Comparison of ENCODE assay signal across 29 cellular contexts in the genomic region with DNA sequence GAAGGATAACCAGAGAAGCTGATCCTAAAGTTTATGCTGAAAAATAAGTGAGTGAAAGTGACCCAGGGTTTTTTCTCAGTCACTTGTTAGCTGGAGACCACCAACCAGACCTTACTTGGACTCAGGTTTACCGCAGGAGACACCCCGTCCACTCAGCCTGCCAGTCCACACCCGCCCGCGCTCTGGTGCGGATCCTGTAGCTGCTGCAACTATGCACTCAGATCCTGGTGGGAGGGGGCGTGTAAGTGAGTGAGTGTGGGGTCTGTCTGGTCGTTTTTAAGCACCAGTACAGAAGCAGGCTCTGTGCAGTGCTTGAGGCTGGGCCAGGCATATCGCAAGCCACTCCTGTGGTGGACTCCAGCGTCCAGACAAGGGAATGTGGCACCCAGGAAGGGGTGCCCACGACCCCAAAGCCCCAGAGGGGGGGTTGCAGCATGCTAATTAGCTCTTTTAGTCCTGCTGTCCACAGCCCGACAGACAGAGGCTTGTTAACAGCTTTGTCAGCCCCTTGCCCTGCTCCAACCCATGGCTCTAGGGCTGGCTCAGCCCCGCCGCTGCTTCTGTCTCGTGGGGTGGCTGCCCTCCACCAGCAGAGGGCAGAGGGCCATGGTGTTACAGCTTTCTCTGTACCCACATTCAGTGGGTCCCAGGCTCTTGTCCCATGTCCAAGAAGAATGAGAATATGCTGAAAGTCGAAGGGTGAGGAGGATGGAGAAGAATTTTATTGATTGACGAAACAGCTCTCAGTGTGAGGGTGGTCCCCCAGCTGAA. TPM values are rescaled to one million over a fixed set of nuclear protein-coding genes. Genes with fewer than 3 reads are reported as not detected.
A peak's percentile ranks its signal among the peaks of the same experiment; 100 is the strongest.
DNase-seq lines count a peak whose midpoint lies in the region; ATAC-seq, FAIRE-seq and TF ChIP-seq lines count a peak whose summit lies in the region.
"Had no signal": no experiment of that assay in that cellular context is flagged by ENCODE, and none has a peak within 500 bp of the region (broad histone marks: within the 10 kb centered on the region; RNA-seq: fewer than 3 reads in every experiment).

No MANE protein-coding gene starts in this region.

- DNase-seq in A549 (ENCODE audit: low read depth in 1 of 2, low spot score in 1 of 2) = no peak
- DNase-seq in H9 = peak; percentile 76
- peak; percentile 3 for DNase-seq in RPMI8226
- DNase-seq in kidney = peak; percentile 52
- DNase-seq in KG1 (lab: John Stamatoyannopoulos, UW) = no peak
- no peak for DNase-seq in GM19239 (ENCODE audit: insufficient read length, low spot score)
- DNase-seq in PC-3 = no peak
- DNase-seq in NCI-H1436 treated with DMSO at 0.1 percent for 48 hours (lab: John Stamatoyannopoulos, UW) = no peak
- DNase-seq: 8988T; Calu3; GM23248; MV-4-11; NCI-H1694; NCI-H2029 treated with DMSO at 0.1 percent for 48 hours; NCI-H446 treated with DMSO at 0.1 percent for 48 hours; NCI-H526; NCI-H82; NK-92 treated with Interleukin-12 subunit alpha and Interleukin-12 subunit beta, amount 100 ng/mL, for 24 hours; SHP77; T-cell had no signal

- H3K4me1 Mint-ChIP-seq in H9 = peaks cover 19 to 21% of the 10 kb centered on the region in 2 experiments
- H3K4me1 Mint-ChIP-seq: T-cell had no signal

- H3K9me3 Mint-ChIP-seq in H9 = peaks cover 69 to 83% of the 10 kb centered on the region in 2 experiments

- no peak overlapping the region for H3K4me2 ChIP-seq in A549
- no peak overlapping the region for H3K4me2 ChIP-seq in H9 (ENCODE audit: insufficient read depth, insufficient read length, low read length)
- no peak overlapping the region for H3K4me2 ChIP-seq in PC-3 (ENCODE audit: low read length)

- H2BK12ac ChIP-seq in H9 (ENCODE audit: insufficient read length, low read depth, low read length) = no peak overlapping the region

- H3K79me1 ChIP-seq in H9 (ENCODE audit: insufficient read depth, low read depth, low read length, poor library complexity, severe bottlenecking) = no peaks in the 10 kb centered on the region

- intact Hi-C loops in kidney (cut with DNase I) = no loop called here
- intact Hi-C loops in PC-3 (cut with micrococcal nuclease) = no loop called here

- no peak for TF ChIP-seq RAD21 in A549 (conservative IDR thresholded peaks at IDR 0.05 in 1 of 2, IDR thresholded peaks at IDR 0.05 in 1 of 2)

- no peak overlapping the region for H3K23ac ChIP-seq in H9 (ENCODE audit: insufficient read length, low read depth, low read length)

- H3K36me3 Mint-ChIP-seq in H9 (ENCODE audit: insufficient read depth in 1 of 3, low read depth in 3 of 3) = peaks cover 54 to 86% (median 56%) of the 10 kb centered on the region in 3 experiments
- H3K36me3 Mint-ChIP-seq: T-cell had no signal

- no peak overlapping the region for H4K91ac ChIP-seq in H9 (ENCODE audit: insufficient read length, low read depth, low read length)

- no peak overlapping the region for H3K18ac ChIP-seq in H9 (ENCODE audit: insufficient read length, low read depth, low read length)

- ATAC-seq in A549 (no peak), PC-3 (no peak)
- ATAC-seq: HCT116, K562, T-cell had no signal

- CTCF ChIA-PET in A549 (lab: Yijun Ruan, JAX) = no interaction called here
- CTCF ChIA-PET in PC-3 (lab: Charles Lee) = no interaction called here

- H3K79me2 ChIP-seq in H9 (ENCODE audit: insufficient read depth, low read length) (no peaks in the 10 kb centered on the region), PC-3 (ENCODE audit: low read length) (no peaks in the 10 kb centered on the region)

- no peak overlapping the region for H2BK15ac ChIP-seq in H9 (ENCODE audit: low read depth, low read length)

- no peak for TF ChIP-seq CTCF in A549 (IDR thresholded peaks at IDR 0.05)
- TF ChIP-seq CTCF in H9 (conservative IDR thresholded peaks at IDR 0.05) = no peak
- TF ChIP-seq CTCF in kidney (IDR thresholded peaks at IDR 0.05; ENCODE audit: borderline replicate concordance, extremely low read depth, insufficient read depth) = no peak
- no peak for TF ChIP-seq CTCF in PC-3 (conservative IDR thresholded peaks at IDR 0.05; ENCODE audit: low read depth, low read length)

- H3F3A ChIP-seq in PC-3 (ENCODE audit: low read length, unreplicated experiment) = no peaks in the 10 kb centered on the region

- H2AK5ac ChIP-seq in H9 (ENCODE audit: insufficient read length, low read length) = no peak overlapping the region

- H3K4ac ChIP-seq in H9 (ENCODE audit: low read depth, low read length) = no peak overlapping the region

- no peak overlapping the region for H2BK20ac ChIP-seq in H9 (ENCODE audit: low read depth, low read length, poor library complexity, severe bottlenecking)

- H3K27me3 Mint-ChIP-seq in H9 (ENCODE audit: low read depth) = peaks cover 4% of the 10 kb centered on the region
- H3K27me3 Mint-ChIP-seq: T-cell had no signal

- TF ChIP-seq POLR2A in A549 (IDR thresholded peaks at IDR 0.05; ENCODE audit: low read length) = no peak

- H3K9me2 ChIP-seq in PC-3 (replicated peaks; ENCODE audit: low read length) = no peaks in the 10 kb centered on the region

- H3K4me1 ChIP-seq in A549 = no peaks in the 10 kb centered on the region
- no peaks in the 10 kb centered on the region for H3K4me1 ChIP-seq in H9 (ENCODE audit: insufficient read depth, low read length)
- no peaks in the 10 kb centered on the region for H3K4me1 ChIP-seq in kidney (ENCODE audit: control insufficient read depth in 1 of 2, insufficient read depth in 1 of 2, low read depth in 1 of 2, low read length in 2 of 2)
- no peaks in the 10 kb centered on the region for H3K4me1 ChIP-seq in PC-3 (ENCODE audit: insufficient read depth, low read length)

- H2BK120ac ChIP-seq in H9 (ENCODE audit: low read depth, low read length, poor library complexity, severe bottlenecking) = no peak overlapping the region

- H2BK5ac ChIP-seq in H9 (ENCODE audit: insufficient read length, low read length) = no peak overlapping the region

- H3T11ph ChIP-seq in H9 (ENCODE audit: low read length) = no peak overlapping the region

- no peaks in the 10 kb centered on the region for H3K36me3 ChIP-seq in kidney (ENCODE audit: control insufficient read depth in 1 of 2, insufficient read depth in 2 of 2, low read length in 2 of 2)
- H3K36me3 ChIP-seq in PC-3 (ENCODE audit: low read depth, low read length) = no peaks in the 10 kb centered on the region

- H3K23me2 ChIP-seq in H9 (ENCODE audit: insufficient read length, low read depth, low read length, poor library complexity, severe bottlenecking) = no peaks in the 10 kb centered on the region

- H3K27ac ChIP-seq in A549 (no peak overlapping the region), H9 (ENCODE audit: insufficient read length, low read depth, low read length) (no peak overlapping the region), kidney (ENCODE audit: low read depth in 2 of 2, low read length in 2 of 2) (no peak overlapping the region), PC-3 (ENCODE audit: low read length) (no peak overlapping the region)
- H3K27ac ChIP-seq: GM23248, HL-60, RWPE1 had no signal

- FAIRE-seq in A549 (lab: Jason Lieb, UNC) (peak; percentile 23), kidney (lab: Jason Lieb, UNC) (no peak), GM19239 (lab: Jason Lieb, UNC) (no peak)
- FAIRE-seq: K562 had no signal

- no peaks in the 10 kb centered on the region for H3K9me3 ChIP-seq in A549
- peaks cover 20% of the 10 kb centered on the region for H3K9me3 ChIP-seq in H9 (ENCODE audit: control insufficient read depth, low read depth, low read length)
- peaks cover 0 to 5% of the 10 kb centered on the region in 2 donors for H3K9me3 ChIP-seq in kidney (ENCODE audit: control insufficient read depth in 1 of 2, low read length in 2 of 2)
- H3K9me3 ChIP-seq in PC-3 (ENCODE audit: low read length) = no peaks in the 10 kb centered on the region

- no TSS peak for BruUV-seq in PC-3 (replicated peaks; lab: Mats Ljungman, UMichigan)

- H3K27me3 ChIP-seq in H9 (ENCODE audit: insufficient read depth, low read length) (no peaks in the 10 kb centered on the region), PC-3 (ENCODE audit: low read length) (no peaks in the 10 kb centered on the region)

- no peak overlapping the region for H4K8ac ChIP-seq in H9 (replicated peaks; ENCODE audit: insufficient read length, low read depth, low read length)

- no peak overlapping the region for H3K56ac ChIP-seq in H9 (ENCODE audit: insufficient read length, low read depth, low read length)

- H4K20me1 ChIP-seq in H9 (ENCODE audit: control insufficient read depth, insufficient read depth, insufficient read length) (no peaks in the 10 kb centered on the region), PC-3 (ENCODE audit: low read length) (no peaks in the 10 kb centered on the region)

- H3K4me3 ChIP-seq in A549 = no peak overlapping the region
- H3K4me3 ChIP-seq in kidney (ENCODE audit: low read length in 2 of 2) = no peak overlapping the region
- H3K4me3 ChIP-seq in PC-3 (ENCODE audit: low read length) = no peak overlapping the region
- H3K4me3 ChIP-seq: GM23248, K562 had no signal

- POLR2A ChIA-PET in A549 (lab: Yijun Ruan, JAX) (no interaction called here), PC-3 (lab: Charles Lee; ENCODE audit: unreplicated experiment) (no interaction called here)

- no peak overlapping the region; a peak in 1 of 7 replicates for H3K27ac Mint-ChIP-seq in H9
- H3K27ac Mint-ChIP-seq: T-cell had no signal

- no peak for TF ChIP-seq EP300 in A549 (IDR thresholded peaks at IDR 0.05)

- H2AFZ ChIP-seq in H9 (ENCODE audit: low read length) = no peak overlapping the region
- H2AFZ ChIP-seq in PC-3 (ENCODE audit: low read length) = no peak overlapping the region
- H2AFZ ChIP-seq: GM23248 had no signal

- no peak overlapping the region for H4K5ac ChIP-seq in H9 (ENCODE audit: insufficient read length, low read depth, low read length)

- no peak overlapping the region for H3K14ac ChIP-seq in H9 (ENCODE audit: insufficient read depth, low read length)

- no peak overlapping the region for H3K4me3 Mint-ChIP-seq in H9
- H3K4me3 Mint-ChIP-seq: T-cell had no signal

- WGBS in A549 (ENCODE audit: missing lambda C conversion rate) = 12% methylated on average over 13 of the region's 17 CpGs
- no CpG with 5 or more reads among the region's 17 CpGs for WGBS in H9 (ENCODE audit: extremely low coverage, insufficient read length, low lambda C conversion rate)

- H3K9ac ChIP-seq in H9 (ENCODE audit: extremely low read depth, insufficient read length, low read length) = no peak overlapping the region
- H3K9ac ChIP-seq in kidney (ENCODE audit: low read length in 2 of 2) = no peak overlapping the region
- no peak overlapping the region for H3K9ac ChIP-seq in PC-3 (ENCODE audit: low read length)
- H3K9ac ChIP-seq: GM23248 had no signal

TF ChIP-seq in A549, 52 proteins besides CTCF, POLR2A, EP300 and RAD21 (continues in another document):
- no peak for TF ChIP-seq SMC3 (IDR thresholded peaks at IDR 0.05)
- no peak for TF ChIP-seq HDAC2 (IDR thresholded peaks at IDR 0.05)
- TF ChIP-seq EHF (CRISPR knock-in tag; IDR thresholded peaks at IDR 0.05) = no peak
- no peak for TF ChIP-seq EHMT2 (IDR thresholded peaks at IDR 0.05; ENCODE audit: low read depth)

RNA-seq across cellular contexts. Expression of gene PPP1R2C, which starts 40.4 kb away (rescaled TPM):
- not detected in 2 replicates for polyA plus RNA-seq in A549 (2011; rRNA removed)
- not detected in 2 replicates for polyA plus RNA-seq in A549 (2012; cell fraction: cytosol; rRNA removed)
- not detected in 2 replicates for polyA plus RNA-seq in A549 (2012; cell fraction: nucleus; rRNA removed)
- polyA plus RNA-seq in A549 (2017; fragmentation: RNase III; extraction: RNeasy Plus Mini Kit Qiagen cat#74134 plus additional on column Dnase treatment) = not detected in 3 replicates
- polyA minus RNA-seq in A549 (2011; rRNA and poly(A)+ RNA removed) = not detected in 2 replicates
- total RNA-seq in H9 (2021) = not detected in 2 replicates
- not detected for total RNA-seq in kidney
- polyA plus RNA-seq in kidney (ENCODE audit: insufficient read depth, low read depth, low replicate concordance) = not detected
- not detected in 2 replicates for total RNA-seq in PC-3 (2014; rRNA removed)
- total RNA-seq: Calu3, G401, GM23248, K562, LHCN-M2, MCF 10A, SK-MEL-5 had no signal
- polyA plus RNA-seq: BJ, GM23248, K562 had no signal

Comparison
In these comparisons a context has a peak if more than half of its experiments do, and no peak if none do; other contexts are left out.
1. DNase-seq: peak in H9 (single experiment), RPMI8226 (single experiment) and kidney (single experiment); none in A549 (0 of 2), KG1 (single experiment), GM19239 (single experiment), PC-3 (single experiment) and NCI-H1436 treated with DMSO at 0.1 percent for 48 hours (single experiment).